Comparison of ENCODE assay signal across 14 cellular contexts in genomic region chr2:15471606-15472005, GRCh38.
A peak's percentile ranks its signal among the peaks of the same experiment; 100 is the strongest.
DNase-seq lines count a peak whose midpoint lies in the region; ATAC-seq lines count a peak whose summit lies in the region.
"Had no signal": no experiment of that assay in that cellular context is flagged by ENCODE, and none has a peak within 500 bp of the region (broad histone marks: within the 10 kb centered on the region; RNA-seq: fewer than 3 reads in every experiment).

No MANE protein-coding gene starts in this region.

- H4K8ac ChIP-seq in mesendoderm (ENCODE audit: low read depth, low read length), result no peak overlapping the region

- no peak overlapping the region for H3K9ac ChIP-seq in mesendoderm (ENCODE audit: low read length)
- H3K9ac ChIP-seq: BLaER1 treated with 17β-estradiol and CSF1 and Interleukin-3, amounts not matched to agents 10 nM and 100 nM had no signal

- H2BK5ac ChIP-seq in mesendoderm (ENCODE audit: low read length), result no peak overlapping the region

- H2AK5ac ChIP-seq in mesendoderm (ENCODE audit: low read length), result no peak overlapping the region

- H4K5ac ChIP-seq in mesendoderm (ENCODE audit: low read length), result no peak overlapping the region

- no peak for ATAC-seq in stimulated activated naive B cell treated with anti-CD40 and anti-IgM and Interleukin-4, amounts not matched to agents 10 μg/mL and 1 μg/mL and 100 μg/mL, for 72 hours (replicated peaks)

- no peak overlapping the region for H2BK15ac ChIP-seq in mesendoderm (replicated peaks; ENCODE audit: low read depth)

- H3K27ac ChIP-seq in mesendoderm (ENCODE audit: low read depth, low read length), result no peak overlapping the region
- H3K27ac ChIP-seq: BLaER1 treated with 17β-estradiol and CSF1 and Interleukin-3, amounts not matched to agents 10 nM and 100 nM; SJSA1 had no signal

- H3K27ac Mint-ChIP-seq in stimulated activated naive B cell treated with anti-CD40 and anti-IgM and Interleukin-4, amounts not matched to agents 10 μg/mL and 1 μg/mL and 100 μg/mL, for 72 hours, result no peak overlapping the region

- no peaks in the 10 kb centered on the region for H3K4me1 ChIP-seq in mesendoderm (ENCODE audit: control insufficient read depth, low read depth, low read length)
- H3K4me1 ChIP-seq: BLaER1 treated with 17β-estradiol and CSF1 and Interleukin-3, amounts not matched to agents 10 nM and 100 nM; SJSA1 had no signal

- DNase-seq in NCI-H2171 treated with DMSO at 0.1 percent for 48 hours (lab: John Stamatoyannopoulos, UW), result peak; percentile 5
- DNase-seq in NCI-H2171 (lab: John Stamatoyannopoulos, UW), result no peak
- DNase-seq in HT1080 (ENCODE audit: low read depth), result peak; percentile 4
- peak; percentile 13 for DNase-seq in RKO (ENCODE audit: low spot score)
- DNase-seq in mesendoderm, result peak; percentile 49
- DNase-seq in stimulated activated naive B cell treated with anti-CD40 and anti-IgM and Interleukin-4, amounts not matched to agents 10 μg/mL and 1 μg/mL and 100 μg/mL, for 72 hours, result no peak
- no peak for DNase-seq in NCI-H226
- no peak for DNase-seq in H7
- DNase-seq: CD8-positive, alpha-beta memory T cell; DND-41; NCI-H1105; NCI-H524 had no signal

- no peaks in the 10 kb centered on the region for H3K4me1 Mint-ChIP-seq in stimulated activated naive B cell treated with anti-CD40 and anti-IgM and Interleukin-4, amounts not matched to agents 10 μg/mL and 1 μg/mL and 100 μg/mL, for 72 hours
- H3K4me1 Mint-ChIP-seq: CD8-positive, alpha-beta memory T cell had no signal

- H3K4ac ChIP-seq in mesendoderm (ENCODE audit: low read depth, low read length), result no peak overlapping the region

- H3K23ac ChIP-seq in mesendoderm (ENCODE audit: low read length), result no peak overlapping the region

- H3K4me2 ChIP-seq in mesendoderm (ENCODE audit: low read length), result no peak overlapping the region
- H3K4me2 ChIP-seq: BLaER1 treated with 17β-estradiol and CSF1 and Interleukin-3, amounts not matched to agents 10 nM and 100 nM had no signal

- no peak overlapping the region for H3K4me3 Mint-ChIP-seq in stimulated activated naive B cell treated with anti-CD40 and anti-IgM and Interleukin-4, amounts not matched to agents 10 μg/mL and 1 μg/mL and 100 μg/mL, for 72 hours
- H3K4me3 Mint-ChIP-seq: CD8-positive, alpha-beta memory T cell had no signal

- H3K79me2 ChIP-seq in mesendoderm (ENCODE audit: control insufficient read depth, insufficient read depth, low read length), result no peaks in the 10 kb centered on the region

- H3K56ac ChIP-seq in mesendoderm (ENCODE audit: low read length), result no peak overlapping the region

- H3K36me3 Mint-ChIP-seq in stimulated activated naive B cell treated with anti-CD40 and anti-IgM and Interleukin-4, amounts not matched to agents 10 μg/mL and 1 μg/mL and 100 μg/mL, for 72 hours, result peaks cover 56 to 71% of the 10 kb centered on the region in 2 donors

- no peaks in the 10 kb centered on the region for H3K27me3 ChIP-seq in mesendoderm (ENCODE audit: insufficient read depth, low read length, poor library complexity)
- no peaks in the 10 kb centered on the region for H3K27me3 ChIP-seq in H7 (ENCODE audit: control insufficient read depth, insufficient read depth, low read length)
- H3K27me3 ChIP-seq: BLaER1 treated with 17β-estradiol and CSF1 and Interleukin-3, amounts not matched to agents 10 nM and 100 nM; SJSA1 had no signal

- no peak overlapping the region for H3K18ac ChIP-seq in mesendoderm (ENCODE audit: low read length)

- H3K4me3 ChIP-seq in mesendoderm (ENCODE audit: low read length) (no peak overlapping the region), H7 (ENCODE audit: insufficient read depth, low read depth, low read length) (no peak overlapping the region)
- H3K4me3 ChIP-seq: BLaER1 treated with 17β-estradiol and CSF1 and Interleukin-3, amounts not matched to agents 10 nM and 100 nM; SJSA1 had no signal

- peaks cover 2 to 5% of the 10 kb centered on the region in 2 donors for H3K9me3 Mint-ChIP-seq in stimulated activated naive B cell treated with anti-CD40 and anti-IgM and Interleukin-4, amounts not matched to agents 10 μg/mL and 1 μg/mL and 100 μg/mL, for 72 hours

- H3K79me1 ChIP-seq in mesendoderm (ENCODE audit: low read length), result no peaks in the 10 kb centered on the region

- H3K27me3 Mint-ChIP-seq in stimulated activated naive B cell treated with anti-CD40 and anti-IgM and Interleukin-4, amounts not matched to agents 10 μg/mL and 1 μg/mL and 100 μg/mL, for 72 hours, result no peaks in the 10 kb centered on the region
- H3K27me3 Mint-ChIP-seq: CD8-positive, alpha-beta memory T cell had no signal

- H3K36me3 ChIP-seq in mesendoderm (ENCODE audit: control insufficient read depth, insufficient read depth, low read length), result no peaks in the 10 kb centered on the region
- H3K36me3 ChIP-seq in H7 (replicated peaks; ENCODE audit: control insufficient read depth, insufficient read depth, low read length), result no peaks in the 10 kb centered on the region; the same call in 1 of the 2 replicates

- H2BK120ac ChIP-seq in mesendoderm (ENCODE audit: low read depth, low read length), result no peak overlapping the region

- no CpG with 5 or more reads among the region's 2 CpGs for WGBS in mesendoderm (ENCODE audit: extremely low coverage, insufficient coverage, low lambda C conversion rate)

Comparison
In these comparisons a context has a peak if more than half of its experiments do, and no peak if none do; other contexts are left out.
1. DNase-seq: peak in NCI-H2171 treated with DMSO at 0.1 percent for 48 hours (single experiment), HT1080 (single experiment), RKO (single experiment) and mesendoderm (single experiment); none in NCI-H2171 (single experiment), stimulated activated naive B cell treated with anti-CD40 and anti-IgM and Interleukin-4, amounts not matched to agents 10 μg/mL and 1 μg/mL and 100 μg/mL, for 72 hours (single experiment), NCI-H226 (single experiment) and H7 (single experiment).